Comparison of ENCODE assay signal across 1 cellular context in genomic region chr3:14231145-14231990, GRCh38.
TF ChIP-seq lines count a peak whose summit lies in the region.

No MANE protein-coding gene starts in this region.

TF ChIP-seq in K562, 482 proteins besides CTCF, POLR2A, EP300 and RAD21 (continued from another document):
- no peak for TF ChIP-seq RERE (CRISPR knock-in tag; IDR thresholded peaks at IDR 0.05; ENCODE audit: borderline replicate concordance)
- TF ChIP-seq OTX1 (CRISPR knock-in tag; IDR thresholded peaks at IDR 0.05), result peak; percentile 79; the same call in 1 of the 2 replicates
- no peak; the same call in 1 of the 2 replicates for TF ChIP-seq FOXJ3 (CRISPR knock-in tag; IDR thresholded peaks at IDR 0.05)
- no peak for TF ChIP-seq PHB (CRISPR knock-in tag; IDR thresholded peaks at IDR 0.05)
- no peak for TF ChIP-seq ZNF274 (IDR thresholded peaks at IDR 0.05; ENCODE audit: borderline replicate concordance, low read depth, low read length)
- 0 out of 2 replicates have a peak, but pooled peaks have one; percentile 5 for TF ChIP-seq TAL1 (IDR thresholded peaks at IDR 0.05)
- TF ChIP-seq RB1 (IDR thresholded peaks at IDR 0.05; ENCODE audit: low read depth), result no peak
- no peak for TF ChIP-seq BMI1 (IDR thresholded peaks at IDR 0.05; ENCODE audit: low read length)
- peak; percentile 55; the same call in 1 of the 2 replicates for TF ChIP-seq TCF15 (CRISPR knock-in tag; IDR thresholded peaks at IDR 0.05)
- TF ChIP-seq HLTF (IDR thresholded peaks at IDR 0.05), result no peak
- no peak for TF ChIP-seq HMG20A (CRISPR knock-in tag; conservative IDR thresholded peaks at IDR 0.05)
- no peak for TF ChIP-seq ZNF280A (IDR thresholded peaks at IDR 0.05; ENCODE audit: low read depth, partially characterized antibody)
- TF ChIP-seq E4F1 (CRISPR knock-in tag; IDR thresholded peaks at IDR 0.05; ENCODE audit: borderline replicate concordance), result no peak
- 0 out of 2 replicates have a peak, but pooled peaks have one; percentile 23 for TF ChIP-seq SMAD4 (CRISPR knock-in tag; conservative IDR thresholded peaks at IDR 0.05)
- no peak for TF ChIP-seq TBP (optimal IDR thresholded peaks at IDR 0.05; ENCODE audit: low read depth, low read length)
- no peak for TF ChIP-seq SMC3 (conservative IDR thresholded peaks at IDR 0.05; ENCODE audit: insufficient read depth, low read depth, low read length)
- no peak for TF ChIP-seq SIX5 (IDR thresholded peaks at IDR 0.05; ENCODE audit: borderline replicate concordance in 1 of 2, insufficient read depth in 1 of 2, low read depth in 1 of 2, low read length in 2 of 2)
- TF ChIP-seq SAFB (IDR thresholded peaks at IDR 0.05; ENCODE audit: borderline replicate concordance, low read depth, low read length), result no peak
- no peak for TF ChIP-seq LCOR (CRISPR knock-in tag; IDR thresholded peaks at IDR 0.05)
- TF ChIP-seq SMARCA4 (IDR thresholded peaks at IDR 0.05), result no peak
- no peak for TF ChIP-seq POU5F1 (IDR thresholded peaks at IDR 0.05; ENCODE audit: borderline replicate concordance, low read depth, low read length, partially characterized antibody)
- TF ChIP-seq HNRNPUL1 (IDR thresholded peaks at IDR 0.05; ENCODE audit: low read length), result no peak
- no peak for TF ChIP-seq ZSCAN29 (IDR thresholded peaks at IDR 0.05)
- TF ChIP-seq USF1 (CRISPR knock-in tag; IDR thresholded peaks at IDR 0.05), result no peak
- no peak for TF ChIP-seq COPS2 (conservative IDR thresholded peaks at IDR 0.05)
- TF ChIP-seq ILK (tag; IDR thresholded peaks at IDR 0.05; ENCODE audit: borderline replicate concordance, low read depth), result peak; percentile 23; the same call in 1 of the 2 replicates
- TF ChIP-seq ZNF277 (CRISPR knock-in tag; IDR thresholded peaks at IDR 0.05; ENCODE audit: borderline replicate concordance), result no peak
- peak; percentile 11; the same call in 1 of the 2 replicates for TF ChIP-seq TEAD4 (IDR thresholded peaks at IDR 0.05; ENCODE audit: low read length)
- TF ChIP-seq TEAD4 (CRISPR knock-in tag; IDR thresholded peaks at IDR 0.05; ENCODE audit: borderline replicate concordance), result no peak
- no peak for TF ChIP-seq KHSRP (IDR thresholded peaks at IDR 0.05)
- TF ChIP-seq SNRNP70 (optimal IDR thresholded peaks at IDR 0.05; ENCODE audit: low read depth, low read length), result no peak
- no peak for TF ChIP-seq TSC22D4 (tag; IDR thresholded peaks at IDR 0.05)
- TF ChIP-seq RCOR1 (IDR thresholded peaks at IDR 0.05; ENCODE audit: borderline replicate concordance in 1 of 2, low read depth in 2 of 2, low read length in 2 of 2), result 0 out of 4 replicates have a peak, but pooled peaks of 1 of the 2 experiments have one; percentile 12
- peak; percentile 5 for TF ChIP-seq ASH1L (IDR thresholded peaks at IDR 0.05; ENCODE audit: borderline replicate concordance, low read depth, partially characterized antibody)
- peak; percentile 82; the same call in 1 of the 2 replicates for TF ChIP-seq ATF6 (CRISPR knock-in tag; IDR thresholded peaks at IDR 0.05)
- TF ChIP-seq GABPB1 (CRISPR knock-in tag; IDR thresholded peaks at IDR 0.05), result 0 out of 2 replicates have a peak, but pooled peaks have one; percentile 8
- TF ChIP-seq ZNF12 (CRISPR knock-in tag; IDR thresholded peaks at IDR 0.05), result no peak
- TF ChIP-seq MEF2D (tag; conservative IDR thresholded peaks at IDR 0.05; ENCODE audit: low read depth), result peak; percentile 47
- TF ChIP-seq ZBTB49 (CRISPR knock-in tag; IDR thresholded peaks at IDR 0.05; ENCODE audit: borderline replicate concordance), result no peak
- TF ChIP-seq SMARCC2 (IDR thresholded peaks at IDR 0.05; ENCODE audit: low read depth), result no peak
- peak; percentile 15; the same call in 1 of the 2 replicates for TF ChIP-seq ZNF583 (CRISPR knock-in tag; IDR thresholded peaks at IDR 0.05)
